In the genomic region with DNA sequence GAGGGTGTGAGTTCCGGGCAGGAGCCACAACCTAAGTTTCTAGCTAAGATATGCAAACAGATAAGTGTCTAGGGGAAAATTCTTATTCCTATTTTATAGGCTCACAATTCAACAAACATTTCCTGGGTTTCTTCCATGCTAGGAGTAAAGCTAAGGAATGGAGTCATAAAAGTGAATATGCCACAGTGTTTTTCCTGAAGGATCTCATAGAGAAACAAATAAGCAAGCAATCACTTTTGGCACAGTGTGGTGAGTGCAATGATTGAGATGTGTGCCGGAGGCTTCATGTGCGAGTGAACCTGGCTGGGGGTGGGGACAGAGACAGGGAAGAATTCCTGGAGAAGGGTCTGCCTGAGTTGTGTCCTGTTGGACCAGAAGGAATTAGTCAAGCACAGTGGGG, we compare ENCODE assay signal across 1 cellular context.
TF ChIP-seq lines count a peak whose summit lies in the region.

No MANE protein-coding gene starts in this region.

TF ChIP-seq in H1, 55 proteins besides CTCF, POLR2A, EP300 and RAD21 (continued from another document):
- TF ChIP-seq SIRT6 (IDR thresholded peaks at IDR 0.05; ENCODE audit: low read length) (no peak), GTF2F1 (IDR thresholded peaks at IDR 0.05; ENCODE audit: borderline replicate concordance, low read depth, low read length) (no peak), SIN3A (conservative IDR thresholded peaks at IDR 0.05 in 1 of 2, IDR thresholded peaks at IDR 0.05 in 1 of 2; ENCODE audit: low read depth in 1 of 2, low read length in 2 of 2) (no peak), CHD2 (IDR thresholded peaks at IDR 0.05; ENCODE audit: low read length) (no peak), CEBPB (IDR thresholded peaks at IDR 0.05; ENCODE audit: low read depth, low read length) (no peak), SIX5 (IDR thresholded peaks at IDR 0.05; ENCODE audit: low read depth, low read length) (no peak), ZNF274 (IDR thresholded peaks at IDR 0.05; ENCODE audit: borderline replicate concordance, extremely low read depth, low read length) (no peak), POLR2AphosphoS5 (IDR thresholded peaks at IDR 0.05; ENCODE audit: low read depth, low read length) (no peak), RFX5 (IDR thresholded peaks at IDR 0.05; ENCODE audit: borderline replicate concordance, low read depth, low read length) (no peak), POU5F1 (IDR thresholded peaks at IDR 0.05; ENCODE audit: low read depth, low read length) (no peak), SRF (IDR thresholded peaks at IDR 0.05; ENCODE audit: low read depth, low read length) (no peak)
- TF ChIP-seq, protein P1, sequence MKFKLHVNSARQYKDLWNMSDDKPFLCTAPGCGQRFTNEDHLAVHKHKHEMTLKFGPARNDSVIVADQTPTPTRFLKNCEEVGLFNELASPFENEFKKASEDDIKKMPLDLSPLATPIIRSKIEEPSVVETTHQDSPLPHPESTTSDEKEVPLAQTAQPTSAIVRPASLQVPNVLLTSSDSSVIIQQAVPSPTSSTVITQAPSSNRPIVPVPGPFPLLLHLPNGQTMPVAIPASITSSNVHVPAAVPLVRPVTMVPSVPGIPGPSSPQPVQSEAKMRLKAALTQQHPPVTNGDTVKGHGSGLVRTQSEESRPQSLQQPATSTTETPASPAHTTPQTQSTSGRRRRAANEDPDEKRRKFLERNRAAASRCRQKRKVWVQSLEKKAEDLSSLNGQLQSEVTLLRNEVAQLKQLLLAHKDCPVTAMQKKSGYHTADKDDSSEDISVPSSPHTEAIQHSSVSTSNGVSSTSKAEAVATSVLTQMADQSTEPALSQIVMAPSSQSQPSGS (IDR thresholded peaks at IDR 0.05; ENCODE audit: low read length), result no peak
TF ChIP-seq in H1: peak in this region for 0.
